In the genomic region with DNA sequence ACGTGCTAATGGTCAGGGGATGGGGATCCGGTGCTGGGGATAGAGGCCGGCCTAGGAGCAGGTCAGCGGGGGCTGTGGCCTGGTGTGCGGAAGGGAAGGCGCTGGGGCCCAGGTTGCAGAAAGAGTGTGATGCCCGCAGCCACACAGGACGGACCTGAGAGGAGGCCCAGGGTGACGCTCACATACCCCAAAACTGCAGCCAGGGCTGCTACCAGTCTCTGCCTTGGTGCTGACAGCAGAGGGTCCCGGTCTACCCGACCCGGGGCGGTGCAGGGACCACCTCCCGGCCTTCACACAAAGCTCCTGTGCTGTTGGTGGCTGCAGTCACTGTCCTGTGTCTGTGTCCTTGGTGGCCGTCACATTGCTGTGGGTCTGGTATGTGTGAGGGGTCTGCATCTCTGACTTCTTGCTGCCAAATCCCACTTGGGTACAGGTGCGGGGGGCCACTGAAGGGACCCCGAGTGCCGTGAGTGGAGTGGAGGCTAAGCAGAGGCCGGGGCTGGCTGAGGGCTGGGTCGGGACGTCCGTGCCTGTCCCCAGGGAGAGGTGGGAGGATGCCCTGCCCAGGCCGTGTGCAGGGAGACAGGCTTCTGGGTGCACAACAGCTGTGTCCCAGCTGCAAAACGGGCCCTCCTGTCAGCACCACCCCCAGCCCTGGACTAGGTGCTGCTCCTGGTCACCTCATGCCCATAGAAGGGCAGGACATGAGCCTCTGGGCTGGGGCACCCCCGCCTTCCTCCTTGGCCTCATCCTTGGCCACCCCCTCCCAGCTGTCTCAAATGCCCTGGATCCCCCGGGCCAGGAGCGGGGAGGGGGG, we compare ENCODE assay signal across 9 cellular contexts. TPM values are rescaled to one million over a fixed set of nuclear protein-coding genes. Genes with fewer than 3 reads are reported as not detected.
A peak's percentile ranks its signal among the peaks of the same experiment; 100 is the strongest.
DNase-seq lines count a peak whose midpoint lies in the region; ATAC-seq, FAIRE-seq and TF ChIP-seq lines count a peak whose summit lies in the region.
"Had no signal": no experiment of that assay in that cellular context is flagged by ENCODE, and none has a peak within 500 bp of the region (broad histone marks: within the 10 kb centered on the region; RNA-seq: fewer than 3 reads in every experiment).

No MANE protein-coding gene starts in this region.

- H3K4me3 Mint-ChIP-seq in endothelial cell (ENCODE audit: unreplicated experiment) = no peak overlapping the region

- H3K27ac ChIP-seq in OCI-LY7 (ENCODE audit: low read depth, low read length, poor library complexity, severe bottlenecking) (peak overlapping the region; percentile 96), small intestine (ENCODE audit: low read depth in 1 of 2, low read length in 1 of 2) (peak overlapping the region in 1 of 2 donors; percentile 12)
- H3K27ac ChIP-seq: SK-N-MC had no signal

- no peaks in the 10 kb centered on the region for H3K27me3 ChIP-seq in small intestine (ENCODE audit: control insufficient read depth in 2 of 2, insufficient read depth in 2 of 2, low read length in 2 of 2)

- H3K9me3 ChIP-seq in OCI-LY7 (ENCODE audit: low read length) (no peaks in the 10 kb centered on the region), small intestine (ENCODE audit: control insufficient read depth, low read depth) (no peaks in the 10 kb centered on the region)

- intact Hi-C loops in OCI-LY7 (cut with micrococcal nuclease; ENCODE audit: unreplicated experiment) = loop anchor here (2.0 to 5.0 kb wide), 3 partner anchors 28 to 533 kb away; no protein-coding TSS in a partner anchor

- ATAC-seq in GM18868 (IDR thresholded peaks at IDR 0.05; ENCODE audit: unreplicated experiment) (peak; percentile 20), HG02588 (IDR thresholded peaks at IDR 0.05; ENCODE audit: unreplicated experiment) (peak; percentile 27)

- H3K27ac Mint-ChIP-seq in endothelial cell (ENCODE audit: unreplicated experiment) = no peak overlapping the region

- no TSS peak for BruUV-seq in OCI-LY7 (replicated peaks; lab: Mats Ljungman, UMichigan)

- H3K9me2 ChIP-seq in OCI-LY7 (ENCODE audit: insufficient read depth, low read length) = no peaks in the 10 kb centered on the region

- peak overlapping the region; percentile 93 for H3K4me3 ChIP-seq in OCI-LY7 (ENCODE audit: low read depth, low read length, poor library complexity, severe bottlenecking)
- H3K4me3 ChIP-seq in small intestine (ENCODE audit: low read depth in 1 of 2, low read length in 2 of 2) = peak overlapping the region; percentile 51 to 54
- H3K4me3 ChIP-seq: SK-N-MC had no signal

- no peak for FAIRE-seq in small intestine (lab: Jason Lieb, UNC)

- H3K79me2 ChIP-seq in OCI-LY7 (ENCODE audit: insufficient read depth, low read depth, low read length) = peaks cover 29% of the 10 kb centered on the region

- H3K36me3 ChIP-seq in OCI-LY7 (ENCODE audit: insufficient read depth, low read length) (no peaks in the 10 kb centered on the region; the same call in 1 of the 2 replicates), small intestine (ENCODE audit: control insufficient read depth in 2 of 2, insufficient read depth in 2 of 2, low read length in 2 of 2) (no peaks in the 10 kb centered on the region)

- H3K4me1 ChIP-seq in OCI-LY7 (ENCODE audit: insufficient read depth, low read length, poor library complexity, severe bottlenecking) (peaks cover 53% of the 10 kb centered on the region), small intestine (ENCODE audit: control insufficient read depth in 2 of 2, insufficient read depth in 1 of 2, low read depth in 1 of 2, low read length in 1 of 2) (peaks cover 0 to 2% of the 10 kb centered on the region in 2 donors)

- no peak for TF ChIP-seq CTCF in OCI-LY7 (conservative IDR thresholded peaks at IDR 0.05; ENCODE audit: low read length)
- no peak for TF ChIP-seq CTCF in endothelial cell (IDR thresholded peaks at IDR 0.05; ENCODE audit: unreplicated experiment)

- no peaks in the 10 kb centered on the region for H3K36me3 Mint-ChIP-seq in endothelial cell (ENCODE audit: low read depth, unreplicated experiment)

- CTCF ChIA-PET in OCI-LY7 (lab: Charles Lee; ENCODE audit: unreplicated experiment) = interaction anchor here (1.1 kb wide), 1 partner anchor 14 kb away, joined by 10 read pairs; no protein-coding TSS in a partner anchor

- peak; percentile 78 for DNase-seq in OCI-LY7 (ENCODE audit: low spot score)
- no peak for DNase-seq in small intestine
- DNase-seq in endothelial cell (ENCODE audit: low spot score) = no peak
- DNase-seq in SKM-1 (lab: John Stamatoyannopoulos, UW; ENCODE audit: unreplicated experiment) = no peak
- no peak for DNase-seq in mesenteric fat pad (ENCODE audit: low spot score)

- H3K4me1 Mint-ChIP-seq in endothelial cell (ENCODE audit: unreplicated experiment) = no peaks in the 10 kb centered on the region

- H4K20me1 ChIP-seq in OCI-LY7 (ENCODE audit: insufficient read depth, low read length) = peaks cover 10% of the 10 kb centered on the region

- no peak overlapping the region for H2AFZ ChIP-seq in OCI-LY7 (ENCODE audit: low read length)

- H3K4me2 ChIP-seq in OCI-LY7 (ENCODE audit: low read length) = peak overlapping the region; percentile 85

- WGBS in small intestine, 3 donors = 51 to 73% (median 73%) methylated on average over 23 to 27 of the region's 27 CpGs

- H3K27me3 Mint-ChIP-seq in endothelial cell (ENCODE audit: unreplicated experiment) = peaks cover 8% of the 10 kb centered on the region

- H3K9me3 Mint-ChIP-seq in endothelial cell (ENCODE audit: unreplicated experiment) = no peaks in the 10 kb centered on the region

- POLR2A ChIA-PET in OCI-LY7 (lab: Charles Lee) = interaction anchor here (0.6 kb wide), 1 partner anchor 22 kb away, joined by 3 read pairs; no protein-coding TSS in a partner anchor

RNA-seq across cellular contexts. Expression of a gene that starts 1.5 kb away (rescaled TPM):
- total RNA-seq in OCI-LY7 (2014; rRNA removed; shearing (Covaris generic)) = 195 and 232 TPM in 2 replicates
- total RNA-seq in OCI-LY7 (2022) = 225 and 303 TPM in 2 replicates
- polyA plus RNA-seq in small intestine = 10 to 100 TPM in 2 of 3 donors, 1 to 10 TPM in 1; 4.5 to 45.1 (median 27.1) TPM
- not detected for total RNA-seq in endothelial cell (ENCODE audit: unreplicated experiment)
- 46.4 TPM for total RNA-seq in mesenteric fat pad

RNA-seq across cellular contexts. Expression of a gene that starts 15.6 kb away (rescaled TPM):
- 2.5 and 7.3 TPM in 2 replicates for total RNA-seq in OCI-LY7 (2014; rRNA removed; shearing (Covaris generic))
- total RNA-seq in OCI-LY7 (2022) (8.7 and 14.3 TPM in 2 replicates), endothelial cell (ENCODE audit: unreplicated experiment) (not detected), mesenteric fat pad (0.64 TPM)
- 1 to 10 TPM in 2 of 3 donors, under 1 TPM in 1; 0.49 to 8.6 (median 7.8) TPM for polyA plus RNA-seq in small intestine

RNA-seq across cellular contexts. Expression of a gene that starts 19.6 kb away (rescaled TPM):
- not detected in 2 replicates for total RNA-seq in OCI-LY7 (2014; rRNA removed; shearing (Covaris generic))
- not detected in 2 replicates for total RNA-seq in OCI-LY7 (2022)
- polyA plus RNA-seq in small intestine = 10 to 100 TPM in 2 of 3 donors, 1 to 10 TPM in 1; 3.2 to 46.5 (median 45.1) TPM
- total RNA-seq in endothelial cell (ENCODE audit: unreplicated experiment) = not detected
- not detected for total RNA-seq in mesenteric fat pad

RNA-seq across cellular contexts. Expression of a gene that starts 37.4 kb away (rescaled TPM):
- not detected in 2 replicates for total RNA-seq in OCI-LY7 (2014; rRNA removed; shearing (Covaris generic))
- total RNA-seq in OCI-LY7 (2022) (not detected in 2 replicates), endothelial cell (ENCODE audit: unreplicated experiment) (not detected), mesenteric fat pad (not detected)
- polyA plus RNA-seq in small intestine = under 1 TPM in 1 of 3 donors, not detected in 2; 0.01 TPM
- total RNA-seq: liver had no signal
- polyA plus RNA-seq: liver had no signal

Comparison
In these comparisons a context has a peak if more than half of its experiments do, and no peak if none do; other contexts are left out.
1. RNA of a gene that starts 1.5 kb away (total RNA-seq): 195 to 303 TPM in OCI-LY7 and 46.4 TPM in mesenteric fat pad (single experiment); not detected in endothelial cell (single experiment); every median in the first group is over 10 times any median in the second.